ENCODE assay signal across 1 cellular context in the genomic region with DNA sequence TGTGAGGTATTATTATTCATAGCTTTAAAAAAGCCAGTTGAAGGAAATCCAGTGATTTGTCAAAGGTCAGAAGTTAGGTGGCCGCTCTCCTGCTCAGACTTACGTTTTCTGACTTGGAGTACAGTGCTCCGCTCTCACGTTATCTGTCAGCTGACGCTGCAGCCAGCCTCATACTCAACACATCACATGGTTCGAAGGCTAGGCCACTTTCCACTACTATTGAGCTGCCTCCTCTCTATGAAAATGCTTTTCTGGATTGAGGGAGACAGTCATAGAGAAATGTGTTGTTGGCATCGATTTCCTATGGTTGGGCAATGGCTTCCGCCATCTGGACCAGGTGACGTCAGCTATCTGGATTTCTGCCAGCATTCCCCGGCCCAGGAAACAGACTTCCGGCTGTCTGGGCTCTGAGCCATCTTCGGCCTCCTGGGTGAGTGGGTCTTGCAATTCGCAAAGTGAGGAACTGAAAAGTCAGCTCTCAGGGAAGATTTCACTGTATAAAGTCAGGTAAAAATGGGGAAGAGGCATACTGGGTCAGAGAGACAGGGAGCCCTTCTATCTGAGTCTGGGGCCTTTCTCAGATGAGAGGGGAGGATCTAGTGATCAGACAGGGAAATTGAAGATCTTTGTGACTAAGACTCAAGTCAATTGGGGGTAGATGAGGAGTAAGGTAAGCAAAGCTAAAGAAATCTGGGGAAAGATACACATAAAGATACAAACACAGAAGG.
A peak's percentile ranks its signal among the peaks of the same experiment; 100 is the strongest.
TF ChIP-seq lines count a peak whose summit lies in the region.

No MANE protein-coding gene starts in this region.

TF ChIP-seq in HEK293, 187 proteins besides CTCF, POLR2A, EP300 and RAD21 (continued from another document and continues in another):
- TF ChIP-seq ZBTB48 (tag by site-specific recombination; IDR thresholded peaks at IDR 0.05) (no peak), ZEB2 (tag by site-specific recombination; IDR thresholded peaks at IDR 0.05) (peak; percentile 96), ZNF335 (tag by site-specific recombination; conservative IDR thresholded peaks at IDR 0.05) (peak; percentile 70), ZNF510 (tag by site-specific recombination; IDR thresholded peaks at IDR 0.05; ENCODE audit: insufficient replicate concordance) (no peak), KLF8 (tag by site-specific recombination; IDR thresholded peaks at IDR 0.05) (peak; percentile 69), ZNF473 (tag by site-specific recombination; IDR thresholded peaks at IDR 0.05) (no peak), ZNF184 (tag by site-specific recombination; IDR thresholded peaks at IDR 0.05) (peak; percentile 85; the same call in 1 of the 2 replicates), ZNF274 (IDR thresholded peaks at IDR 0.05; ENCODE audit: low read length) (no peak), ZNF274 (tag by site-specific recombination; IDR thresholded peaks at IDR 0.05; ENCODE audit: borderline replicate concordance) (no peak), ZNF501 (tag by site-specific recombination; IDR thresholded peaks at IDR 0.05) (peak; percentile 79; the same call in 1 of the 2 replicates), ZFP37 (tag by site-specific recombination; IDR thresholded peaks at IDR 0.05) (peak; percentile 24; the same call in 1 of the 2 replicates), ZNF561 (tag by site-specific recombination; IDR thresholded peaks at IDR 0.05; ENCODE audit: borderline replicate concordance) (peak; percentile 65; the same call in 1 of the 2 replicates), ZSCAN30 (tag by site-specific recombination; IDR thresholded peaks at IDR 0.05) (peak; percentile 25; the same call in 1 of the 2 replicates), ZXDB (tag by site-specific recombination; IDR thresholded peaks at IDR 0.05) (peak; percentile 71; the same call in 1 of the 2 replicates), ZNF558 (tag by site-specific recombination; IDR thresholded peaks at IDR 0.05) (peak; percentile 81; the same call in 1 of the 2 replicates), ZNF133 (tag by site-specific recombination; IDR thresholded peaks at IDR 0.05) (no peak), IKZF3 (tag by site-specific recombination; IDR thresholded peaks at IDR 0.05) (peak; percentile 94), ZNF239 (tag by site-specific recombination; IDR thresholded peaks at IDR 0.05) (no peak), SP2 (tag by site-specific recombination; IDR thresholded peaks at IDR 0.05) (no peak)
- TF ChIP-seq, protein P1, sequence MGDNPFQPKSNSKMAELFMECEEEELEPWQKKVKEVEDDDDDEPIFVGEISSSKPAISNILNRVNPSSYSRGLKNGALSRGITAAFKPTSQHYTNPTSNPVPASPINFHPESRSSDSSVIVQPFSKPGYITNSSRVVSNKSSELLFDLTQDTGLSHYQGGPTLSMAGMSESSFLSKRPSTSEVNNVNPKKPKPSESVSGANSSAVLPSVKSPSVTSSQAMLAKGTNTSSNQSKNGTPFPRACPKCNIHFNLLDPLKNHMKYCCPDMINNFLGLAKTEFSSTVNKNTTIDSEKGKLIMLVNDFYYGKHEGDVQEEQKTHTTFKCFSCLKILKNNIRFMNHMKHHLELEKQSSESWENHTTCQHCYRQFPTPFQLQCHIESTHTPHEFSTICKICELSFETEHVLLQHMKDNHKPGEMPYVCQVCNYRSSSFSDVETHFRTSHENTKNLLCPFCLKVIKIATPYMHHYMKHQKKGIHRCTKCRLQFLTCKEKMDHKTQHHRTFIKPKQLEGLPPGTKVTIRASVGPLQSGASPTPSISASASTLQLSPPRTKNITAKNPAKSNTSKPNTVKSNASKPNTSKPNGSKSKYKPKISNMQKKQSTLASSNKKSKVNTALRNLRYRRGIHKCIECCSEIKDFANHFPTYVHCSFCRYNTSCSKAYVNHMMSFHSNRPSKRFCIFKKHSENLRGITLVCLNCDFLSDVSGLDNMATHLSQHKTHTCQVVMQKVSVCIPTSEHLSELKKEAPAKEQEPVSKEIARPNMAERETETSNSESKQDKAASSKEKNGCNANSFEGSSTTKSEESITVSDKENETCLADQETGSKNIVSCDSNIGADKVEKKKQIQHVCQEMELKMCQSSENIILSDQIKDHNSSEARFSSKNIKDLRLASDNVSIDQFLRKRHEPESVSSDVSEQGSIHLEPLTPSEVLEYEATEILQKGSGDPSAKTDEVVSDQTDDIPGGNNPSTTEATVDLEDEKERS (tag by site-specific recombination; IDR thresholded peaks at IDR 0.05): 0 out of 2 replicates have a peak, but pooled peaks have one; percentile 3
- TF ChIP-seq, protein P2, sequence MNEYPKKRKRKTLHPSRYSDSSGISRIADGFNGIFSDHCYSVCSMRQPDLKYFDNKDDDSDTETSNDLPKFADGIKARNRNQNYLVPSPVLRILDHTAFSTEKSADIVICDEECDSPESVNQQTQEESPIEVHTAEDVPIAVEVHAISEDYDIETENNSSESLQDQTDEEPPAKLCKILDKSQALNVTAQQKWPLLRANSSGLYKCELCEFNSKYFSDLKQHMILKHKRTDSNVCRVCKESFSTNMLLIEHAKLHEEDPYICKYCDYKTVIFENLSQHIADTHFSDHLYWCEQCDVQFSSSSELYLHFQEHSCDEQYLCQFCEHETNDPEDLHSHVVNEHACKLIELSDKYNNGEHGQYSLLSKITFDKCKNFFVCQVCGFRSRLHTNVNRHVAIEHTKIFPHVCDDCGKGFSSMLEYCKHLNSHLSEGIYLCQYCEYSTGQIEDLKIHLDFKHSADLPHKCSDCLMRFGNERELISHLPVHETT (tag by site-specific recombination; IDR thresholded peaks at IDR 0.05): no peak
- TF ChIP-seq, protein P3, sequence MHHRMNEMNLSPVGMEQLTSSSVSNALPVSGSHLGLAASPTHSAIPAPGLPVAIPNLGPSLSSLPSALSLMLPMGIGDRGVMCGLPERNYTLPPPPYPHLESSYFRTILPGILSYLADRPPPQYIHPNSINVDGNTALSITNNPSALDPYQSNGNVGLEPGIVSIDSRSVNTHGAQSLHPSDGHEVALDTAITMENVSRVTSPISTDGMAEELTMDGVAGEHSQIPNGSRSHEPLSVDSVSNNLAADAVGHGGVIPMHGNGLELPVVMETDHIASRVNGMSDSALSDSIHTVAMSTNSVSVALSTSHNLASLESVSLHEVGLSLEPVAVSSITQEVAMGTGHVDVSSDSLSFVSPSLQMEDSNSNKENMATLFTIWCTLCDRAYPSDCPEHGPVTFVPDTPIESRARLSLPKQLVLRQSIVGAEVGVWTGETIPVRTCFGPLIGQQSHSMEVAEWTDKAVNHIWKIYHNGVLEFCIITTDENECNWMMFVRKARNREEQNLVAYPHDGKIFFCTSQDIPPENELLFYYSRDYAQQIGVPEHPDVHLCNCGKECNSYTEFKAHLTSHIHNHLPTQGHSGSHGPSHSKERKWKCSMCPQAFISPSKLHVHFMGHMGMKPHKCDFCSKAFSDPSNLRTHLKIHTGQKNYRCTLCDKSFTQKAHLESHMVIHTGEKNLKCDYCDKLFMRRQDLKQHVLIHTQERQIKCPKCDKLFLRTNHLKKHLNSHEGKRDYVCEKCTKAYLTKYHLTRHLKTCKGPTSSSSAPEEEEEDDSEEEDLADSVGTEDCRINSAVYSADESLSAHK (tag by site-specific recombination; IDR thresholded peaks at IDR 0.05): peak; percentile 64; the same call in 1 of the 2 replicates
- TF ChIP-seq, protein P4, sequence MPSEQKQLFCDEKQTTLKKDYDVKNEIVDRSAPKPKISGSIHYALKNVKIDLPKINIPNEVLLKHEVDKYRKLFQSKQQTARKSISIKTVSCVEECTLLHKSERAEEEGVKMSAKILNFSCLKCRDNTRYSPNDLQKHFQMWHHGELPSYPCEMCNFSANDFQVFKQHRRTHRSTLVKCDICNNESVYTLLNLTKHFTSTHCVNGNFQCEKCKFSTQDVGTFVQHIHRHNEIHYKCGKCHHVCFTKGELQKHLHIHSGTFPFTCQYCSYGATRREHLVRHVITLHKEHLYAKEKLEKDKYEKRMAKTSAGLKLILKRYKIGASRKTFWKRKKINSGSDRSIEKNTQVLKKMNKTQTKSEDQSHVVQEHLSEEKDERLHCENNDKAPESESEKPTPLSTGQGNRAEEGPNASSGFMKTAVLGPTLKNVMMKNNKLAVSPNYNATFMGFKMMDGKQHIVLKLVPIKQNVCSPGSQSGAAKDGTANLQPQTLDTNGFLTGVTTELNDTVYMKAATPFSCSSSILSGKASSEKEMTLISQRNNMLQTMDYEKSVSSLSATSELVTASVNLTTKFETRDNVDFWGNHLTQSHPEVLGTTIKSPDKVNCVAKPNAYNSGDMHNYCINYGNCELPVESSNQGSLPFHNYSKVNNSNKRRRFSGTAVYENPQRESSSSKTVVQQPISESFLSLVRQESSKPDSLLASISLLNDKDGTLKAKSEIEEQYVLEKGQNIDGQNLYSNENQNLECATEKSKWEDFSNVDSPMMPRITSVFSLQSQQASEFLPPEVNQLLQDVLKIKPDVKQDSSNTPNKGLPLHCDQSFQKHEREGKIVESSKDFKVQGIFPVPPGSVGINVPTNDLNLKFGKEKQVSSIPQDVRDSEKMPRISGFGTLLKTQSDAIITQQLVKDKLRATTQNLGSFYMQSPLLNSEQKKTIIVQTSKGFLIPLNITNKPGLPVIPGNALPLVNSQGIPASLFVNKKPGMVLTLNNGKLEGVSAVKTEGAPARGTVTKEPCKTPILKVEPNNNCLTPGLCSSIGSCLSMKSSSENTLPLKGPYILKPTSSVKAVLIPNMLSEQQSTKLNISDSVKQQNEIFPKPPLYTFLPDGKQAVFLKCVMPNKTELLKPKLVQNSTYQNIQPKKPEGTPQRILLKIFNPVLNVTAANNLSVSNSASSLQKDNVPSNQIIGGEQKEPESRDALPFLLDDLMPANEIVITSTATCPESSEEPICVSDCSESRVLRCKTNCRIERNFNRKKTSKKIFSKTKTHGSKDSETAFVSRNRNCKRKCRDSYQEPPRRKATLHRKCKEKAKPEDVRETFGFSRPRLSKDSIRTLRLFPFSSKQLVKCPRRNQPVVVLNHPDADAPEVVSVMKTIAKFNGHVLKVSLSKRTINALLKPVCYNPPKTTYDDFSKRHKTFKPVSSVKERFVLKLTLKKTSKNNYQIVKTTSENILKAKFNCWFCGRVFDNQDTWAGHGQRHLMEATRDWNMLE (tag by site-specific recombination; conservative IDR thresholded peaks at IDR 0.05; ENCODE audit: low read depth): peak; percentile 82
- TF ChIP-seq, protein P5, sequence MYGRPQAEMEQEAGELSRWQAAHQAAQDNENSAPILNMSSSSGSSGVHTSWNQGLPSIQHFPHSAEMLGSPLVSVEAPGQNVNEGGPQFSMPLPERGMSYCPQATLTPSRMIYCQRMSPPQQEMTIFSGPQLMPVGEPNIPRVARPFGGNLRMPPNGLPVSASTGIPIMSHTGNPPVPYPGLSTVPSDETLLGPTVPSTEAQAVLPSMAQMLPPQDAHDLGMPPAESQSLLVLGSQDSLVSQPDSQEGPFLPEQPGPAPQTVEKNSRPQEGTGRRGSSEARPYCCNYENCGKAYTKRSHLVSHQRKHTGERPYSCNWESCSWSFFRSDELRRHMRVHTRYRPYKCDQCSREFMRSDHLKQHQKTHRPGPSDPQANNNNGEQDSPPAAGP (tag by site-specific recombination; IDR thresholded peaks at IDR 0.05): 0 out of 2 replicates have a peak, but pooled peaks have one; percentile 22
- TF ChIP-seq, protein P6, sequence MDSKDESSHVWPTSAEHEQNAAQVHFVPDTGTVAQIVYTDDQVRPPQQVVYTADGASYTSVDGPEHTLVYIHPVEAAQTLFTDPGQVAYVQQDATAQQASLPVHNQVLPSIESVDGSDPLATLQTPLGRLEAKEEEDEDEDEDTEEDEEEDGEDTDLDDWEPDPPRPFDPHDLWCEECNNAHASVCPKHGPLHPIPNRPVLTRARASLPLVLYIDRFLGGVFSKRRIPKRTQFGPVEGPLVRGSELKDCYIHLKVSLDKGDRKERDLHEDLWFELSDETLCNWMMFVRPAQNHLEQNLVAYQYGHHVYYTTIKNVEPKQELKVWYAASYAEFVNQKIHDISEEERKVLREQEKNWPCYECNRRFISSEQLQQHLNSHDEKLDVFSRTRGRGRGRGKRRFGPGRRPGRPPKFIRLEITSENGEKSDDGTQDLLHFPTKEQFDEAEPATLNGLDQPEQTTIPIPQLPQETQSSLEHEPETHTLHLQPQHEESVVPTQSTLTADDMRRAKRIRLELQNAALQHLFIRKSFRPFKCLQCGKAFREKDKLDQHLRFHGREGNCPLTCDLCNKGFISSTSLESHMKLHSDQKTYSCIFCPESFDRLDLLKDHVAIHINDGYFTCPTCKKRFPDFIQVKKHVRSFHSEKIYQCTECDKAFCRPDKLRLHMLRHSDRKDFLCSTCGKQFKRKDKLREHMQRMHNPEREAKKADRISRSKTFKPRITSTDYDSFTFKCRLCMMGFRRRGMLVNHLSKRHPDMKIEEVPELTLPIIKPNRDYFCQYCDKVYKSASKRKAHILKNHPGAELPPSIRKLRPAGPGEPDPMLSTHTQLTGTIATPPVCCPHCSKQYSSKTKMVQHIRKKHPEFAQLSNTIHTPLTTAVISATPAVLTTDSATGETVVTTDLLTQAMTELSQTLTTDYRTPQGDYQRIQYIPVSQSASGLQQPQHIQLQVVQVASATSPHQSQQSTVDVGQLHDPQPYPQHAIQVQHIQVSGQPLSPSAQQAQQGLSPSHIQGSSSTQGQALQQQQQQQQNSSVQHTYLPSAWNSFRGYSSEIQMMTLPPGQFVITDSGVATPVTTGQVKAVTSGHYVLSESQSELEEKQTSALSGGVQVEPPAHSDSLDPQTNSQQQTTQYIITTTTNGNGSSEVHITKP (tag by site-specific recombination; IDR thresholded peaks at IDR 0.05): peak; percentile 81
- TF ChIP-seq, protein P7, sequence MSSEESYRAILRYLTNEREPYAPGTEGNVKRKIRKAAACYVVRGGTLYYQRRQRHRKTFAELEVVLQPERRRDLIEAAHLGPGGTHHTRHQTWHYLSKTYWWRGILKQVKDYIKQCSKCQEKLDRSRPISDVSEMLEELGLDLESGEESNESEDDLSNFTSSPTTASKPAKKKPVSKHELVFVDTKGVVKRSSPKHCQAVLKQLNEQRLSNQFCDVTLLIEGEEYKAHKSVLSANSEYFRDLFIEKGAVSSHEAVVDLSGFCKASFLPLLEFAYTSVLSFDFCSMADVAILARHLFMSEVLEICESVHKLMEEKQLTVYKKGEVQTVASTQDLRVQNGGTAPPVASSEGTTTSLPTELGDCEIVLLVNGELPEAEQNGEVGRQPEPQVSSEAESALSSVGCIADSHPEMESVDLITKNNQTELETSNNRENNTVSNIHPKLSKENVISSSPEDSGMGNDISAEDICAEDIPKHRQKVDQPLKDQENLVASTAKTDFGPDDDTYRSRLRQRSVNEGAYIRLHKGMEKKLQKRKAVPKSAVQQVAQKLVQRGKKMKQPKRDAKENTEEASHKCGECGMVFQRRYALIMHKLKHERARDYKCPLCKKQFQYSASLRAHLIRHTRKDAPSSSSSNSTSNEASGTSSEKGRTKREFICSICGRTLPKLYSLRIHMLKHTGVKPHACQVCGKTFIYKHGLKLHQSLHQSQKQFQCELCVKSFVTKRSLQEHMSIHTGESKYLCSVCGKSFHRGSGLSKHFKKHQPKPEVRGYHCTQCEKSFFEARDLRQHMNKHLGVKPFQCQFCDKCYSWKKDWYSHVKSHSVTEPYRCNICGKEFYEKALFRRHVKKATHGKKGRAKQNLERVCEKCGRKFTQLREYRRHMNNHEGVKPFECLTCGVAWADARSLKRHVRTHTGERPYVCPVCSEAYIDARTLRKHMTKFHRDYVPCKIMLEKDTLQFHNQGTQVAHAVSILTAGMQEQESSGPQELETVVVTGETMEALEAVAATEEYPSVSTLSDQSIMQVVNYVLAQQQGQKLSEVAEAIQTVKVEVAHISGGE (tag by site-specific recombination; conservative IDR thresholded peaks at IDR 0.05; ENCODE audit: low read depth): 0 out of 2 replicates have a peak, but pooled peaks have one; percentile 21
- TF ChIP-seq, protein P8, sequence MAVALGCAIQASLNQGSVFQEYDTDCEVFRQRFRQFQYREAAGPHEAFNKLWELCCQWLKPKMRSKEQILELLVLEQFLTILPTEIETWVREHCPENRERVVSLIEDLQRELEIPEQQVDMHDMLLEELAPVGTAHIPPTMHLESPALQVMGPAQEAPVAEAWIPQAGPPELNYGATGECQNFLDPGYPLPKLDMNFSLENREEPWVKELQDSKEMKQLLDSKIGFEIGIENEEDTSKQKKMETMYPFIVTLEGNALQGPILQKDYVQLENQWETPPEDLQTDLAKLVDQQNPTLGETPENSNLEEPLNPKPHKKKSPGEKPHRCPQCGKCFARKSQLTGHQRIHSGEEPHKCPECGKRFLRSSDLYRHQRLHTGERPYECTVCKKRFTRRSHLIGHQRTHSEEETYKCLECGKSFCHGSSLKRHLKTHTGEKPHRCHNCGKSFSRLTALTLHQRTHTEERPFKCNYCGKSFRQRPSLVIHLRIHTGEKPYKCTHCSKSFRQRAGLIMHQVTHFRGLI (tag by site-specific recombination; IDR thresholded peaks at IDR 0.05): peak; percentile 89
